ENCODE assay signal across 6 cellular contexts in genomic region chr4:161916010-161916409, GRCh38.
"Had no signal": no experiment of that assay in that cellular context is flagged by ENCODE, and none has a peak within 500 bp of the region (broad histone marks: within the 10 kb centered on the region; RNA-seq: fewer than 3 reads in every experiment).

No MANE protein-coding gene starts in this region.

- H3K36me3 ChIP-seq: HAP-1 had no signal

- H3K4me1 ChIP-seq: HAP-1 had no signal

- H2AFZ ChIP-seq: GM23248 had no signal

- H3K27ac ChIP-seq: GM23248, HL-60 had no signal

- FAIRE-seq: HepG2 had no signal

- ATAC-seq: HepG2 had no signal

- H3K4me3 ChIP-seq: GM23248, HAP-1 had no signal

- DNase-seq: GM23248, GOT3, H7 had no signal

- H3K9ac ChIP-seq: GM23248 had no signal

- H3K9me3 ChIP-seq: HAP-1 had no signal
